11 cellular contexts compared by ENCODE assay signal in genomic region chrX:119687661-119688413, GRCh38. TPM values are rescaled to one million over a fixed set of nuclear protein-coding genes. Genes with fewer than 3 reads are reported as not detected.
A peak's percentile ranks its signal among the peaks of the same experiment; 100 is the strongest.
DNase-seq lines count a peak whose midpoint lies in the region; ATAC-seq, FAIRE-seq and TF ChIP-seq lines count a peak whose summit lies in the region.
"Had no signal": no experiment of that assay in that cellular context is flagged by ENCODE, and none has a peak within 500 bp of the region (broad histone marks: within the 10 kb centered on the region; RNA-seq: fewer than 3 reads in every experiment).

No MANE protein-coding gene starts in this region.

- peak; percentile 86 for FAIRE-seq in GM18507 (lab: Jason Lieb, UNC)
- FAIRE-seq: islet of Langerhans had no signal

- CTCF ChIA-PET in activated CD4-positive, alpha-beta memory T cell treated with anti-CD3 and anti-CD28 coated beads, Interleukin-2, amount 10 ng/mL, durations not matched to agents 7 days and 5 days (lab: Charles Lee): interaction anchor here (0.7 to 1.8 kb wide), 3 partner anchors 9 to 68 kb away, joined by 3 to 8 read pairs (median 3); no protein-coding TSS in a partner anchor

- H3K9me3 Mint-ChIP-seq in CD14-positive monocyte: peaks cover 0 to 3% (median 0%) of the 10 kb centered on the region in 7 donors
- H3K9me3 Mint-ChIP-seq in activated CD4-positive, alpha-beta memory T cell treated with anti-CD3 and anti-CD28 coated beads, Interleukin-2, amount 10 ng/mL, durations not matched to agents 7 days and 5 days: no peaks in the 10 kb centered on the region
- no peaks in the 10 kb centered on the region for H3K9me3 Mint-ChIP-seq in memory B cell

- H3K4me3 Mint-ChIP-seq in CD14-positive monocyte (no peak overlapping the region), memory B cell (peak overlapping the region; percentile 47)
- peak overlapping the region; percentile 98 for H3K4me3 Mint-ChIP-seq in activated CD4-positive, alpha-beta memory T cell treated with anti-CD3 and anti-CD28 coated beads, Interleukin-2, amount 10 ng/mL, durations not matched to agents 7 days and 5 days

- intact Hi-C loops in CD14-positive monocyte (cut with micrococcal nuclease): no loop called here

- ATAC-seq in memory B cell (ENCODE audit: low read depth): no peak
- ATAC-seq in GM18511 (IDR thresholded peaks at IDR 0.05; ENCODE audit: unreplicated experiment): no peak

- no peak for TF ChIP-seq CTCF in CD14-positive monocyte (IDR thresholded peaks at IDR 0.05)

- POLR2A ChIA-PET in activated CD4-positive, alpha-beta memory T cell treated with anti-CD3 and anti-CD28 coated beads, Interleukin-2, amount 10 ng/mL, durations not matched to agents 7 days and 5 days (lab: Charles Lee): interaction anchor here (0.9 to 13.5 kb wide), 6 partner anchors 12 to 183 kb away, joined by 3 to 337 read pairs (median 22); partner anchors contain the start of genes NDUFA1, NKRF, RNF113A and RPL39

- H3K27ac Mint-ChIP-seq in CD14-positive monocyte (peak overlapping the region; percentile 40 to 100 (median 99)), memory B cell (peak overlapping the region; percentile 99)
- peak overlapping the region; percentile 100 for H3K27ac Mint-ChIP-seq in activated CD4-positive, alpha-beta memory T cell treated with anti-CD3 and anti-CD28 coated beads, Interleukin-2, amount 10 ng/mL, durations not matched to agents 7 days and 5 days

- DNase-seq in CD14-positive monocyte (ENCODE audit: low spot score) (no peak), GM18507 (ENCODE audit: extremely low spot score, insufficient read length, low read depth) (no peak), memory B cell (ENCODE audit: low spot score in 2 of 2) (no peak), DMS53 (lab: John Stamatoyannopoulos, UW) (no peak), T1000 (lab: John Stamatoyannopoulos, UW) (no peak), NOMO-1 treated with dmso at 0.1 percent for 144 hours (lab: John Stamatoyannopoulos, UW; ENCODE audit: unreplicated experiment) (no peak)
- DNase-seq in activated CD4-positive, alpha-beta memory T cell treated with anti-CD3 and anti-CD28 coated beads, Interleukin-2, amount 10 ng/mL, durations not matched to agents 7 days and 5 days: no peak
- DNase-seq: activated CD4-positive, alpha-beta T cell treated with anti-CD3 and anti-CD28 coated beads, Interleukin-2, amount 50 U/mL, for 4 hours; NCI-H2171 treated with DMSO at 0.1 percent for 48 hours had no signal

- peaks cover 59% of the 10 kb centered on the region for H3K4me1 Mint-ChIP-seq in CD14-positive monocyte
- H3K4me1 Mint-ChIP-seq in activated CD4-positive, alpha-beta memory T cell treated with anti-CD3 and anti-CD28 coated beads, Interleukin-2, amount 10 ng/mL, durations not matched to agents 7 days and 5 days: peaks cover 56% of the 10 kb centered on the region
- H3K4me1 Mint-ChIP-seq in memory B cell: peaks cover 23% of the 10 kb centered on the region

- H3K27me3 Mint-ChIP-seq in CD14-positive monocyte (ENCODE audit: low read depth in 3 of 3): peaks cover 0 to 4% (median 0%) of the 10 kb centered on the region in 3 donors
- no peaks in the 10 kb centered on the region for H3K27me3 Mint-ChIP-seq in activated CD4-positive, alpha-beta memory T cell treated with anti-CD3 and anti-CD28 coated beads, Interleukin-2, amount 10 ng/mL, durations not matched to agents 7 days and 5 days
- no peaks in the 10 kb centered on the region for H3K27me3 Mint-ChIP-seq in memory B cell

- H3K36me3 Mint-ChIP-seq in CD14-positive monocyte (peaks cover 3 to 4% of the 10 kb centered on the region in 2 donors), memory B cell (peaks cover 3% of the 10 kb centered on the region)
- H3K36me3 Mint-ChIP-seq in activated CD4-positive, alpha-beta memory T cell treated with anti-CD3 and anti-CD28 coated beads, Interleukin-2, amount 10 ng/mL, durations not matched to agents 7 days and 5 days (ENCODE audit: low read depth): peaks cover 57% of the 10 kb centered on the region

RNA-seq across cellular contexts. Expression of gene SEPTIN6, which starts 5.1 kb away (rescaled TPM):
- polyA plus RNA-seq in CD14-positive monocyte: 10 to 100 TPM; 21.8 to 31.1 TPM
- 100 to 1,000 TPM; 214 to 219 TPM for total RNA-seq in activated CD4-positive, alpha-beta memory T cell treated with anti-CD3 and anti-CD28 coated beads, Interleukin-2, amount 10 ng/mL, durations not matched to agents 7 days and 5 days

Comparison
In these comparisons a context has a peak if more than half of its experiments do, and no peak if none do; other contexts are left out.
1. H3K4me3 Mint-ChIP-seq: peak in activated CD4-positive, alpha-beta memory T cell treated with anti-CD3 and anti-CD28 coated beads, Interleukin-2, amount 10 ng/mL, durations not matched to agents 7 days and 5 days (single experiment) and memory B cell (single experiment); none in CD14-positive monocyte (0 of 2).
2. Peak in every context shown above with its lines, with median percentiles within 50 percentile points of each other: H3K27ac Mint-ChIP-seq.